Comparison of ENCODE assay signal across 6 cellular contexts in genomic region chr14:19127664-19128435, GRCh38.
A peak's percentile ranks its signal among the peaks of the same experiment; 100 is the strongest.
DNase-seq lines count a peak whose midpoint lies in the region; ATAC-seq, FAIRE-seq and TF ChIP-seq lines count a peak whose summit lies in the region.
"Not testable (repeated sequence)": the region's sequence is repeated elsewhere in the genome, so short reads cannot be mapped to it uniquely, and the experiment has no call there.

No MANE protein-coding gene starts in this region.

- FAIRE-seq in kidney (lab: Jason Lieb, UNC), result not testable (repeated sequence)

- not testable (repeated sequence) for H3K4me3 Mint-ChIP-seq in GM23338

- H3K4me1 Mint-ChIP-seq in GM23338, result not testable (repeated sequence)

- WGBS in spleen, 5 donors, result 74 to 79% (median 78%) methylated on average over 9 to 10 of the region's 10 CpGs
- 65 to 76% methylated on average over 9 to 10 of the region's 10 CpGs for WGBS in upper lobe of left lung, 2 donors

- H4K20me1 ChIP-seq in GM23338 (replicated peaks; ENCODE audit: insufficient read depth); Karpas-422 (ENCODE audit: insufficient read depth, low read depth, low read length): not testable (repeated sequence)

- H3K27ac Mint-ChIP-seq in GM23338, result not testable (repeated sequence)

- H3F3A ChIP-seq in GM23338 (replicated peaks; ENCODE audit: low read depth), result not testable (repeated sequence)

- H3K27ac ChIP-seq in GM23338 (ENCODE audit: low read depth); Karpas-422 (ENCODE audit: low read length); kidney (ENCODE audit: low read depth in 2 of 2, low read length in 2 of 2); spleen; upper lobe of left lung: not testable (repeated sequence)

- TF ChIP-seq CTCF in GM23338 (conservative IDR thresholded peaks at IDR 0.05; ENCODE audit: low read depth in 2 of 2); kidney (IDR thresholded peaks at IDR 0.05; ENCODE audit: borderline replicate concordance, extremely low read depth, insufficient read depth); mucosa of descending colon (IDR thresholded peaks at IDR 0.05); spleen (IDR thresholded peaks at IDR 0.05 in 8 of 11, conservative IDR thresholded peaks at IDR 0.05 in 3 of 11); upper lobe of left lung (IDR thresholded peaks at IDR 0.05): not testable (repeated sequence)

- H3K27me3 ChIP-seq in GM23338 (ENCODE audit: insufficient read depth); Karpas-422 (ENCODE audit: low read length); spleen (replicated peaks in 1 of 7); upper lobe of left lung: not testable (repeated sequence)

- not testable (repeated sequence) for TF ChIP-seq POLR2A in spleen (IDR thresholded peaks at IDR 0.05); upper lobe of left lung (IDR thresholded peaks at IDR 0.05)

- ATAC-seq in GM23338, result not testable (repeated sequence)
- peak; percentile 25 for ATAC-seq in mucosa of descending colon
- ATAC-seq in upper lobe of left lung (ENCODE audit: low FRiP score in 2 of 2), result peak; percentile 11 to 74

- DNase-seq in GM23338 (ENCODE audit: low spot score), result peak; percentile 0
- peak; percentile 16 for DNase-seq in Karpas-422
- peak; percentile 34 for DNase-seq in kidney
- DNase-seq in mucosa of descending colon, result peak in 1 of 3 donors; percentile 33
- peak; percentile 74 for DNase-seq in spleen
- not testable (repeated sequence) for DNase-seq in upper lobe of left lung

- not testable (repeated sequence) for H3K4me1 ChIP-seq in GM23338 (ENCODE audit: insufficient read depth); Karpas-422 (ENCODE audit: low read length); kidney (ENCODE audit: control insufficient read depth in 1 of 2, insufficient read depth in 1 of 2, low read depth in 1 of 2, low read length in 2 of 2); mucosa of descending colon (ENCODE audit: low read depth); spleen; upper lobe of left lung

- H3K9me3 Mint-ChIP-seq in GM23338, result peaks cover 46% of the 10 kb centered on the region

- H3K27me3 Mint-ChIP-seq in GM23338 (ENCODE audit: insufficient read depth, low read depth, poor library complexity), result not testable (repeated sequence)

- not testable (repeated sequence) for H3K36me3 ChIP-seq in GM23338 (ENCODE audit: insufficient read depth); Karpas-422 (ENCODE audit: insufficient read depth, low read length); kidney (ENCODE audit: control insufficient read depth in 1 of 2, insufficient read depth in 2 of 2, low read length in 2 of 2); mucosa of descending colon (ENCODE audit: low read depth); spleen; upper lobe of left lung

- not testable (repeated sequence) for H3K9me2 ChIP-seq in GM23338 (ENCODE audit: insufficient read depth); Karpas-422 (replicated peaks; ENCODE audit: insufficient read depth, low read length)

- H2AFZ ChIP-seq in GM23338; Karpas-422 (ENCODE audit: low read length): not testable (repeated sequence)

- not testable (repeated sequence) for H3K9me3 ChIP-seq in Karpas-422 (ENCODE audit: low read length); kidney (ENCODE audit: control insufficient read depth in 1 of 2, low read length in 2 of 2); mucosa of descending colon; spleen; upper lobe of left lung

- H3K4me3 ChIP-seq in GM23338; Karpas-422 (ENCODE audit: low read length); kidney (ENCODE audit: low read length in 2 of 2); mucosa of descending colon; spleen; upper lobe of left lung: not testable (repeated sequence)

- H3K79me2 ChIP-seq in GM23338 (replicated peaks; ENCODE audit: insufficient read depth); Karpas-422 (ENCODE audit: low read length): not testable (repeated sequence)

- not testable (repeated sequence) for H3K9ac ChIP-seq in Karpas-422 (ENCODE audit: low read length); kidney (ENCODE audit: low read length in 2 of 2)

- not testable (repeated sequence) for H3K36me3 Mint-ChIP-seq in GM23338 (ENCODE audit: low read depth)

- intact Hi-C loops in kidney (cut with DNase I); mucosa of descending colon (cut with DNase I, micrococcal nuclease); spleen (cut with DNase I; ENCODE audit: low total_unique reads): not testable (repeated sequence)

- not testable (repeated sequence) for TF ChIP-seq EP300 in upper lobe of left lung (IDR thresholded peaks at IDR 0.05)

- H3K4me2 ChIP-seq in GM23338; Karpas-422 (ENCODE audit: low read depth, low read length, poor library complexity, severe bottlenecking): not testable (repeated sequence)
